11 cellular contexts compared by ENCODE assay signal in genomic region chr19:14167594-14168138, GRCh38. TPM values are rescaled to one million over a fixed set of nuclear protein-coding genes. Genes with fewer than 3 reads are reported as not detected.
DNase-seq lines count a peak whose midpoint lies in the region; ATAC-seq lines count a peak whose summit lies in the region.
"Had no signal": no experiment of that assay in that cellular context is flagged by ENCODE, and none has a peak within 500 bp of the region (broad histone marks: within the 10 kb centered on the region; RNA-seq: fewer than 3 reads in every experiment).

No MANE protein-coding gene starts in this region.

- H3K36me3 Mint-ChIP-seq in activated CD4-positive, alpha-beta T cell treated with anti-CD3 and anti-CD28 coated beads for 36 hours (ENCODE audit: low read depth): peaks cover 24% of the 10 kb centered on the region
- peaks cover 6% of the 10 kb centered on the region for H3K36me3 Mint-ChIP-seq in stimulated activated memory B cell treated with anti-CD40 and anti-IgM and Interleukin-4, amounts not matched to agents 10 μg/mL and 1 μg/mL and 100 μg/mL, for 72 hours

- peaks cover 26% of the 10 kb centered on the region for H3K4me1 Mint-ChIP-seq in activated CD4-positive, alpha-beta T cell treated with anti-CD3 and anti-CD28 coated beads for 36 hours
- peaks cover 29% of the 10 kb centered on the region for H3K4me1 Mint-ChIP-seq in stimulated activated memory B cell treated with anti-CD40 and anti-IgM and Interleukin-4, amounts not matched to agents 10 μg/mL and 1 μg/mL and 100 μg/mL, for 72 hours

- DNase-seq in activated CD4-positive, alpha-beta T cell treated with anti-CD3 and anti-CD28 coated beads for 36 hours: peak; percentile 48
- DNase-seq in activated CD4-positive, alpha-beta T cell treated with anti-CD3 and anti-CD28 coated beads, Interleukin-2, amount 50 U/mL, for 4 hours: no peak
- peak; percentile 22 for DNase-seq in activated CD4-positive, alpha-beta T cell treated with anti-CD3 and anti-CD28 coated beads, Interleukin-2, amount 50 U/mL, for 1 hour
- DNase-seq in left cardiac atrium (no peak), dedifferentiated amniotic fluid mesenchymal stem cell (ENCODE audit: extremely low spot score) (no peak), GDM1 (lab: John Stamatoyannopoulos, UW) (no peak)
- DNase-seq: colonic mucosa, NCI-H2029, testis had no signal

- no peak overlapping the region for H3K27ac Mint-ChIP-seq in activated CD4-positive, alpha-beta T cell treated with anti-CD3 and anti-CD28 coated beads for 36 hours
- H3K27ac Mint-ChIP-seq in stimulated activated memory B cell treated with anti-CD40 and anti-IgM and Interleukin-4, amounts not matched to agents 10 μg/mL and 1 μg/mL and 100 μg/mL, for 72 hours: peak overlapping the region; percentile 20

- POLR2A ChIA-PET in activated CD4-positive, alpha-beta T cell treated with anti-CD3 and anti-CD28 coated beads for 36 hours (lab: Charles Lee): interaction anchor here (0.7 to 2.4 kb wide), 2 partner anchors 8 to 31 kb away, joined by 3 to 8 read pairs; partner anchors contain the start of gene ASF1B

- peak; percentile 63 for ATAC-seq in activated CD4-positive, alpha-beta T cell treated with anti-CD3 and anti-CD28 coated beads for 36 hours
- ATAC-seq in left cardiac atrium (peak; percentile 29 to 62), GM21515 (IDR thresholded peaks at IDR 0.05; ENCODE audit: unreplicated experiment) (no peak)
- ATAC-seq in stimulated activated memory B cell treated with anti-CD40 and anti-IgM and Interleukin-4, amounts not matched to agents 10 μg/mL and 1 μg/mL and 100 μg/mL, for 72 hours: peak; percentile 70

- no peaks in the 10 kb centered on the region for H3K27me3 Mint-ChIP-seq in activated CD4-positive, alpha-beta T cell treated with anti-CD3 and anti-CD28 coated beads for 36 hours
- peaks cover 78% of the 10 kb centered on the region for H3K27me3 Mint-ChIP-seq in stimulated activated memory B cell treated with anti-CD40 and anti-IgM and Interleukin-4, amounts not matched to agents 10 μg/mL and 1 μg/mL and 100 μg/mL, for 72 hours

- no peaks in the 10 kb centered on the region for H3K9me3 Mint-ChIP-seq in activated CD4-positive, alpha-beta T cell treated with anti-CD3 and anti-CD28 coated beads for 36 hours (ENCODE audit: low read depth)
- H3K9me3 Mint-ChIP-seq in stimulated activated memory B cell treated with anti-CD40 and anti-IgM and Interleukin-4, amounts not matched to agents 10 μg/mL and 1 μg/mL and 100 μg/mL, for 72 hours: peaks cover 5% of the 10 kb centered on the region

- H3K4me3 Mint-ChIP-seq in activated CD4-positive, alpha-beta T cell treated with anti-CD3 and anti-CD28 coated beads for 36 hours: peak overlapping the region; percentile 48
- peak overlapping the region; percentile 62 for H3K4me3 Mint-ChIP-seq in stimulated activated memory B cell treated with anti-CD40 and anti-IgM and Interleukin-4, amounts not matched to agents 10 μg/mL and 1 μg/mL and 100 μg/mL, for 72 hours

- intact Hi-C loops in activated CD4-positive, alpha-beta T cell treated with anti-CD3 and anti-CD28 coated beads for 36 hours (cut with DNase I, micrococcal nuclease): no loop called here
- intact Hi-C loops in left cardiac atrium (cut with DNase I): no loop called here

- CTCF ChIA-PET in activated CD4-positive, alpha-beta T cell treated with anti-CD3 and anti-CD28 coated beads for 36 hours (lab: Charles Lee): interaction anchor here (0.6 to 1.2 kb wide), 3 partner anchors 18 to 183 kb away, joined by 3 read pairs; no protein-coding TSS in a partner anchor

RNA-seq across cellular contexts. Expression of gene ASF1B, which starts 31.3 kb away (rescaled TPM):
- 10 to 100 TPM; 64.6 to 70.4 TPM for total RNA-seq in activated CD4-positive, alpha-beta T cell treated with anti-CD3 and anti-CD28 coated beads for 36 hours
- 1 to 10 TPM in 1 of 2 donors, under 1 TPM in 1; 0.92 to 3.0 TPM for total RNA-seq in left cardiac atrium

RNA-seq across cellular contexts. Expression of gene ADGRL1, which starts 38.3 kb away (rescaled TPM):
- total RNA-seq in activated CD4-positive, alpha-beta T cell treated with anti-CD3 and anti-CD28 coated beads for 36 hours: 10 to 100 TPM; 20.8 to 23.5 TPM
- total RNA-seq in left cardiac atrium: 10 to 100 TPM; 23.9 to 26.1 TPM

RNA-seq across cellular contexts. Expression of gene PRKACA, which starts 50.1 kb away (rescaled TPM):
- total RNA-seq in activated CD4-positive, alpha-beta T cell treated with anti-CD3 and anti-CD28 coated beads for 36 hours: 10 to 100 TPM; 58.1 to 68.7 TPM
- total RNA-seq in left cardiac atrium: 100 to 1,000 TPM; 348 to 418 TPM

Comparison
In these comparisons a context has a peak if more than half of its experiments do, and no peak if none do; other contexts are left out.
1. DNase-seq: peak in activated CD4-positive, alpha-beta T cell treated with anti-CD3 and anti-CD28 coated beads for 36 hours (single experiment) and activated CD4-positive, alpha-beta T cell treated with anti-CD3 and anti-CD28 coated beads, Interleukin-2, amount 50 U/mL, for 1 hour (single experiment); none in activated CD4-positive, alpha-beta T cell treated with anti-CD3 and anti-CD28 coated beads, Interleukin-2, amount 50 U/mL, for 4 hours (0 of 2), left cardiac atrium (single experiment), dedifferentiated amniotic fluid mesenchymal stem cell (single experiment) and GDM1 (single experiment).
2. RNA of gene ASF1B, which starts 31.3 kb away (total RNA-seq): 64.6 to 70.4 TPM in activated CD4-positive, alpha-beta T cell treated with anti-CD3 and anti-CD28 coated beads for 36 hours; 0.92 to 3.0 TPM in left cardiac atrium; every median in the first group is over 10 times any median in the second.
3. RNA of gene PRKACA, which starts 50.1 kb away (total RNA-seq): 348 to 418 TPM in left cardiac atrium; 58.1 to 68.7 TPM in activated CD4-positive, alpha-beta T cell treated with anti-CD3 and anti-CD28 coated beads for 36 hours; every median in the first group is over 4 times any median in the second.